11 cellular contexts compared by ENCODE assay signal in genomic region chr19:30153326-30154210, GRCh38.
A peak's percentile ranks its signal among the peaks of the same experiment; 100 is the strongest.
DNase-seq lines count a peak whose midpoint lies in the region; ATAC-seq and TF ChIP-seq lines count a peak whose summit lies in the region.
"Had no signal": no experiment of that assay in that cellular context is flagged by ENCODE, and none has a peak within 500 bp of the region (broad histone marks: within the 10 kb centered on the region; RNA-seq: fewer than 3 reads in every experiment).

No MANE protein-coding gene starts in this region.

- no peak for TF ChIP-seq CTCF in CD14-positive monocyte (IDR thresholded peaks at IDR 0.05)

- no peak overlapping the region for H3K4me3 Mint-ChIP-seq in CD14-positive monocyte

- peaks cover 0 to 6% (median 0%) of the 10 kb centered on the region in 7 donors for H3K9me3 Mint-ChIP-seq in CD14-positive monocyte

- no peaks in the 10 kb centered on the region for H3K4me1 Mint-ChIP-seq in CD14-positive monocyte

- no peak overlapping the region for H3K27ac Mint-ChIP-seq in CD14-positive monocyte

- H3K36me3 Mint-ChIP-seq in CD14-positive monocyte = no peaks in the 10 kb centered on the region

- intact Hi-C loops in CD14-positive monocyte (cut with micrococcal nuclease) = no loop called here

- no peak for DNase-seq in LoVo (ENCODE audit: low spot score)
- DNase-seq in NCI-H2196 (lab: John Stamatoyannopoulos, UW; ENCODE audit: unreplicated experiment) = no peak
- DNase-seq in 8988T = no peak
- no peak for DNase-seq in CD14-positive monocyte (ENCODE audit: low spot score)
- DNase-seq: activated CD4-positive, alpha-beta T cell treated with anti-CD3 and anti-CD28 coated beads, Interleukin-2, amount 50 U/mL, for 1 hour; NCI-H2081 had no signal

- peak; percentile 75 for ATAC-seq in GM18519 (IDR thresholded peaks at IDR 0.05; ENCODE audit: low FRiP score, unreplicated experiment)
- ATAC-seq in GM21367 (IDR thresholded peaks at IDR 0.05; ENCODE audit: unreplicated experiment) = peak; percentile 77
- peak; percentile 91 for ATAC-seq in HG03095 (IDR thresholded peaks at IDR 0.05; ENCODE audit: unreplicated experiment)
- peak; percentile 74; the same call in 2 of the 3 replicates for ATAC-seq in SK-N-SH treated with all-trans-retinoic acid at 6 μM for 48 hours
- ATAC-seq: HepG2 had no signal

- peaks cover 2 to 7% (median 4%) of the 10 kb centered on the region in 3 donors for H3K27me3 Mint-ChIP-seq in CD14-positive monocyte (ENCODE audit: low read depth in 3 of 3)

TF ChIP-seq in SK-N-SH treated with all-trans-retinoic acid at 6 μM for 48 hours, 23 proteins besides CTCF, POLR2A, EP300 and RAD21:
- TF ChIP-seq ZNF70 (CRISPR knock-in tag; IDR thresholded peaks at IDR 0.05) (peak; percentile 54), TSHZ2 (CRISPR knock-in tag; IDR thresholded peaks at IDR 0.05) (peak; percentile 94), TOX (CRISPR knock-in tag; IDR thresholded peaks at IDR 0.05; ENCODE audit: borderline replicate concordance) (no peak), TCF4 (CRISPR knock-in tag; IDR thresholded peaks at IDR 0.05; ENCODE audit: borderline replicate concordance) (peak; percentile 88; the same call in 1 of the 2 replicates), CSRNP3 (CRISPR knock-in tag; IDR thresholded peaks at IDR 0.05) (no peak), PPARA (CRISPR knock-in tag; IDR thresholded peaks at IDR 0.05; ENCODE audit: borderline replicate concordance) (peak; percentile 67; the same call in 1 of the 2 replicates)
